22 cellular contexts compared by ENCODE assay signal in the genomic region with DNA sequence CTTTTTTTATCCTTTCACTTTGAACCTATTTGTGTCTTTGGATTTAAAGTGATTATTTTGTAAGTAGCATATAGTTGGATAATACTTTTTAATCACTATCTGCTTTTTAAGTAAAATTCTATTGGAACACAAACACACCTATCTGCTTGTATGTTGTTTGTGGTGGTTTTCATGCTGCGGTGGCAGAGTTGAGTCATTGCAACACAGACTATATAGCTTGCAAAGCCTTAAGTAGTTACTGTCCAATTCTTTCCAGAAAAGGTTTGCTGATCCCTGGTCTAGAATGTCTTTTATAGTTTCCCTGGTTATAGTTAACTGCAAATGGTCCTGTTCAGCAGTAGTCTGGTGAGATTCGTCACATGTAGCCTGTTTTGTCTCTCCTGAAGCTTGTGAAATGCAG. TPM values are rescaled to one million over a fixed set of nuclear protein-coding genes. Genes with fewer than 3 reads are reported as not detected.
DNase-seq lines count a peak whose midpoint lies in the region; ATAC-seq and TF ChIP-seq lines count a peak whose summit lies in the region.
"Had no signal": no experiment of that assay in that cellular context is flagged by ENCODE, and none has a peak within 500 bp of the region (broad histone marks: within the 10 kb centered on the region; RNA-seq: fewer than 3 reads in every experiment).

No MANE protein-coding gene starts in this region.

- no peak overlapping the region for H3K27ac ChIP-seq in foreskin keratinocyte
- H3K27ac ChIP-seq: ascending aorta, parathyroid adenoma had no signal

- DNase-seq in GM06990 (ENCODE audit: extremely low read depth, insufficient read length) (no peak), M059J (ENCODE audit: low read depth) (peak; percentile 15), foreskin keratinocyte (peak in 1 of 2 donors; percentile 9), NCI-H146 treated with DMSO at 0.1 percent for 48 hours (lab: John Stamatoyannopoulos, UW; ENCODE audit: unreplicated experiment) (no peak), NCI-H1092 treated with DMSO at 0.1 percent for 48 hours (lab: John Stamatoyannopoulos, UW) (no peak), GM20000 (ENCODE audit: low spot score) (no peak)
- DNase-seq in naive thymus-derived CD8-positive, alpha-beta T cell, result no peak
- DNase-seq: activated CD4-positive, alpha-beta T cell treated with anti-CD3 and anti-CD28 coated beads, Interleukin-2, amount 10 ng/mL, durations not matched to agents 24 days and 14 days; activated naive CD4-positive, alpha-beta T cell; hippocampal formation; NCI-H187; NCI-H446; stimulated activated naive CD8-positive, alpha-beta T cell treated with anti-CD3 and anti-CD28 coated beads, Interleukin-15, Interleukin-2, amounts not matched to agents 100 U/mL and 50 U/mL, for 24 hours; T-cell; trophoblast cell had no signal

- peaks cover 0 to 10% (median 2%) of the 10 kb centered on the region in 9 donors for H3K9me3 Mint-ChIP-seq in naive thymus-derived CD8-positive, alpha-beta T cell
- H3K9me3 Mint-ChIP-seq: activated CD4-positive, alpha-beta T cell treated with anti-CD3 and anti-CD28 coated beads, Interleukin-2, amount 10 ng/mL, durations not matched to agents 24 days and 14 days had no signal

- H3K36me3 ChIP-seq in GM06990 (ENCODE audit: control insufficient read depth, insufficient read depth, low read length), result no peaks in the 10 kb centered on the region
- H3K36me3 ChIP-seq: ascending aorta had no signal

- H3K4me3 ChIP-seq in GM06990 (replicated peaks; ENCODE audit: low read depth, low read length), result no peak overlapping the region
- H3K4me3 ChIP-seq: ascending aorta had no signal

- H3K4me1 ChIP-seq in foreskin keratinocyte, result peaks cover 4% of the 10 kb centered on the region
- H3K4me1 ChIP-seq: ascending aorta, parathyroid adenoma had no signal

- TF ChIP-seq CTCF in GM06990 (IDR thresholded peaks at IDR 0.05; ENCODE audit: insufficient read depth, low read length, poor library complexity, severe bottlenecking) (peak; percentile 7), foreskin keratinocyte (conservative IDR thresholded peaks at IDR 0.05) (peak; percentile 8), GM20000 (IDR thresholded peaks at IDR 0.05; ENCODE audit: extremely low read depth, missing control alignments) (no peak)

- H3K4me1 Mint-ChIP-seq in naive thymus-derived CD8-positive, alpha-beta T cell, result peaks cover 0 to 3% (median 0%) of the 10 kb centered on the region in 4 donors
- H3K4me1 Mint-ChIP-seq: T-cell had no signal

- peak; percentile 32; the same call in 1 of the 3 replicates for ATAC-seq in SK-N-SH treated with all-trans-retinoic acid at 6 μM for 48 hours
- no peak for ATAC-seq in foreskin keratinocyte
- ATAC-seq in naive thymus-derived CD8-positive, alpha-beta T cell, result no peak
- ATAC-seq: stimulated activated naive CD8-positive, alpha-beta T cell treated with anti-CD3 and anti-CD28 coated beads, Interleukin-15, Interleukin-2, amounts not matched to agents 100 U/mL and 50 U/mL, for 24 hours; T-cell had no signal

- H3K4me3 Mint-ChIP-seq in naive thymus-derived CD8-positive, alpha-beta T cell, result no peak overlapping the region
- H3K4me3 Mint-ChIP-seq: activated CD4-positive, alpha-beta T cell treated with anti-CD3 and anti-CD28 coated beads, Interleukin-2, amount 10 ng/mL, durations not matched to agents 24 days and 14 days; T-cell had no signal

- no peak overlapping the region for H3K27ac Mint-ChIP-seq in naive thymus-derived CD8-positive, alpha-beta T cell
- H3K27ac Mint-ChIP-seq: activated CD4-positive, alpha-beta T cell treated with anti-CD3 and anti-CD28 coated beads, Interleukin-2, amount 10 ng/mL, durations not matched to agents 24 days and 14 days; T-cell had no signal

- peaks cover 0 to 4% (median 0%) of the 10 kb centered on the region in 5 donors for H3K27me3 Mint-ChIP-seq in naive thymus-derived CD8-positive, alpha-beta T cell

- POLR2A ChIA-PET in naive thymus-derived CD8-positive, alpha-beta T cell (lab: Charles Lee), result no interaction called here

- no peaks in the 10 kb centered on the region for H3K27me3 ChIP-seq in GM06990 (replicated peaks; ENCODE audit: control insufficient read depth, insufficient read depth, low read length)
- no peaks in the 10 kb centered on the region for H3K27me3 ChIP-seq in foreskin keratinocyte
- H3K27me3 ChIP-seq: ascending aorta had no signal

- no peaks in the 10 kb centered on the region for H3K36me3 Mint-ChIP-seq in naive thymus-derived CD8-positive, alpha-beta T cell
- H3K36me3 Mint-ChIP-seq: T-cell had no signal

TF ChIP-seq in SK-N-SH treated with all-trans-retinoic acid at 6 μM for 48 hours, 23 proteins besides CTCF, POLR2A, EP300 and RAD21 (continues in another document):
- TF ChIP-seq BACH2 (CRISPR knock-in tag; IDR thresholded peaks at IDR 0.05; ENCODE audit: borderline replicate concordance), result no peak
- TF ChIP-seq ZNF8 (CRISPR knock-in tag; IDR thresholded peaks at IDR 0.05), result no peak
- TF ChIP-seq PPARA (CRISPR knock-in tag; IDR thresholded peaks at IDR 0.05; ENCODE audit: borderline replicate concordance), result no peak
- no peak for TF ChIP-seq CREB5 (CRISPR knock-in tag; IDR thresholded peaks at IDR 0.05; ENCODE audit: low read depth)
- TF ChIP-seq TOX (CRISPR knock-in tag; IDR thresholded peaks at IDR 0.05; ENCODE audit: borderline replicate concordance), result no peak
- no peak for TF ChIP-seq ZNF565 (CRISPR knock-in tag; conservative IDR thresholded peaks at IDR 0.05; ENCODE audit: low read depth)
- no peak for TF ChIP-seq ZFP3 (CRISPR knock-in tag; IDR thresholded peaks at IDR 0.05)
- TF ChIP-seq RARB (CRISPR knock-in tag; IDR thresholded peaks at IDR 0.05), result no peak
- no peak for TF ChIP-seq ZC3H10 (CRISPR knock-in tag; IDR thresholded peaks at IDR 0.05)
- TF ChIP-seq OSR1 (CRISPR knock-in tag; IDR thresholded peaks at IDR 0.05), result no peak
- TF ChIP-seq ISL1 (CRISPR knock-in tag; IDR thresholded peaks at IDR 0.05), result no peak
- TF ChIP-seq ZNF70 (CRISPR knock-in tag; IDR thresholded peaks at IDR 0.05), result no peak
- TF ChIP-seq ZFP30 (CRISPR knock-in tag; IDR thresholded peaks at IDR 0.05), result no peak
- TF ChIP-seq TSHZ2 (CRISPR knock-in tag; IDR thresholded peaks at IDR 0.05), result no peak
- no peak for TF ChIP-seq CSDC2 (CRISPR knock-in tag; IDR thresholded peaks at IDR 0.05)
- no peak for TF ChIP-seq TCF4 (CRISPR knock-in tag; IDR thresholded peaks at IDR 0.05; ENCODE audit: borderline replicate concordance)
- TF ChIP-seq GLIS3 (CRISPR knock-in tag; IDR thresholded peaks at IDR 0.05), result no peak

RNA-seq across cellular contexts. Expression of gene SHANK3, which starts 21.5 kb away (rescaled TPM):
- total RNA-seq in M059J (2014; rRNA removed; shearing (Covaris generic)), result 0.30 and 0.71 TPM in 2 replicates
- 3.7 and 4.0 TPM in 2 replicates for total RNA-seq in foreskin keratinocyte
- 2.2 and 2.6 TPM in 2 replicates for polyA plus RNA-seq in foreskin keratinocyte
- total RNA-seq in naive thymus-derived CD8-positive, alpha-beta T cell, result under 1 TPM in 1 of 2 experiments, not detected in 1; 0.05 TPM
- not detected for polyA plus RNA-seq in naive thymus-derived CD8-positive, alpha-beta T cell

RNA-seq across cellular contexts. Expression of gene ACR, which starts 43.9 kb away (rescaled TPM):
- total RNA-seq in M059J (2014; rRNA removed; shearing (Covaris generic)), result not detected in 2 replicates
- total RNA-seq in foreskin keratinocyte, result not detected in 2 replicates
- polyA plus RNA-seq in foreskin keratinocyte, result not detected in 2 replicates
- total RNA-seq in naive thymus-derived CD8-positive, alpha-beta T cell, result not detected
- not detected for polyA plus RNA-seq in naive thymus-derived CD8-positive, alpha-beta T cell
- total RNA-seq: activated CD4-positive, alpha-beta T cell treated with anti-CD3 and anti-CD28 coated beads, Interleukin-2, amount 10 ng/mL, durations not matched to agents 24 days and 14 days; ascending aorta; Daoy; HT1080; myocyte; T-cell had no signal
- polyA plus RNA-seq: keratinocyte had no signal
